ENCODE assay signal across 3 cellular contexts in the genomic region with DNA sequence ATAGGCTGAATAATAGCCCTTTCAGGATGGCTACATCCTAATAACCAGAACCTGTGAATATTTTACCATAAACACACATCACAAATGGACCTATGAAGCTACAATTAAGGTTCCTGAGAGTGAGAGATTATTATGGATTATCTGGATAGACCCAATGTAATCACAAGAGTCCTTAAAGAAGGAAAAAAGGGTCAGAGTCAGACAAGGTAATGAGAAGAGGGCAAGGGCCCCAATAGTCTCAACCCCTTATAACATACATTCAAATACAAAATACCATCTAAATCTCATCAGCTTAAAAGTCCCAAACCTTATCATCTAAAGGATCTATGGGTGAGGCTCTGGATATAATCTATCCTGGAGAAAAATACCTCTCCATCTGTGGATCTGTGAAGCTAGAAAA.
"Had no signal": no experiment of that assay in that cellular context is flagged by ENCODE, and none has a peak within 500 bp of the region (broad histone marks: within the 10 kb centered on the region; RNA-seq: fewer than 3 reads in every experiment).

No MANE protein-coding gene starts in this region.

- ATAC-seq: GM12878 had no signal

- DNase-seq: GDM1, GF-D8 had no signal

- H3K4me3 ChIP-seq: GM12878 had no signal
